Comparison of ENCODE assay signal across 8 cellular contexts in genomic region chr5:72956324-72957140, GRCh38. TPM values are rescaled to one million over a fixed set of nuclear protein-coding genes. Genes with fewer than 3 reads are reported as not detected.
DNase-seq lines count a peak whose midpoint lies in the region; ATAC-seq and TF ChIP-seq lines count a peak whose summit lies in the region.

No MANE protein-coding gene starts in this region.

- peaks cover 17% of the 10 kb centered on the region for H3K4me1 ChIP-seq in CD4-positive, CD25-positive, alpha-beta regulatory T cell (ENCODE audit: control insufficient read depth, insufficient read depth, low read length, poor library complexity, severe bottlenecking)
- no peaks in the 10 kb centered on the region for H3K4me1 ChIP-seq in urinary bladder (ENCODE audit: insufficient read depth)

- DNase-seq in CD4-positive, CD25-positive, alpha-beta regulatory T cell, result peak; percentile 2 to 31 (median 19)
- DNase-seq in GM19238 (ENCODE audit: insufficient read length, low spot score) (peak; percentile 11), NOMO-1 treated with dmso at 0.1 percent for 144 hours (lab: John Stamatoyannopoulos, UW; ENCODE audit: unreplicated experiment) (peak; percentile 22), activated gamma-delta T cell (lab: John Stamatoyannopoulos, UW) (peak; percentile 29), foreskin fibroblast (peak; percentile 33 to 69), nephron progenitor cell (peak; percentile 69)

- peak overlapping the region; percentile 83 to 92 (median 87) for H3K4me3 Mint-ChIP-seq in CD4-positive, CD25-positive, alpha-beta regulatory T cell
- peak overlapping the region; percentile 96 for H3K4me3 Mint-ChIP-seq in nephron progenitor cell

- peaks cover 34% of the 10 kb centered on the region for H3K27me3 ChIP-seq in CD4-positive, CD25-positive, alpha-beta regulatory T cell (ENCODE audit: control insufficient read depth, insufficient read depth, low read length)

- peaks cover 68% of the 10 kb centered on the region for H3K27me3 Mint-ChIP-seq in CD4-positive, CD25-positive, alpha-beta regulatory T cell
- peaks cover 3% of the 10 kb centered on the region for H3K27me3 Mint-ChIP-seq in nephron progenitor cell (ENCODE audit: low read depth, poor library complexity)

- under 1% methylated on average over 51 of the region's 51 CpGs for WGBS in urinary bladder

- H3K4me3 ChIP-seq in CD4-positive, CD25-positive, alpha-beta regulatory T cell (ENCODE audit: low read depth, low read length), result peak overlapping the region; percentile 53
- H3K4me3 ChIP-seq in foreskin fibroblast (ENCODE audit: low read depth in 1 of 2, low read length in 2 of 2), result peak overlapping the region; percentile 70 to 75
- peak overlapping the region; percentile 87 for H3K4me3 ChIP-seq in urinary bladder (ENCODE audit: low read depth, low read length)

- no peaks in the 10 kb centered on the region for H3K36me3 Mint-ChIP-seq in CD4-positive, CD25-positive, alpha-beta regulatory T cell
- H3K36me3 Mint-ChIP-seq in nephron progenitor cell (ENCODE audit: low read depth), result peaks cover 5% of the 10 kb centered on the region

- peak overlapping the region; percentile 12 to 86 (median 68) for H3K27ac Mint-ChIP-seq in CD4-positive, CD25-positive, alpha-beta regulatory T cell
- peak overlapping the region; percentile 94 for H3K27ac Mint-ChIP-seq in nephron progenitor cell

- no peaks in the 10 kb centered on the region for H3K36me3 ChIP-seq in CD4-positive, CD25-positive, alpha-beta regulatory T cell (ENCODE audit: control insufficient read depth, insufficient read depth, low read length)
- H3K36me3 ChIP-seq in urinary bladder (ENCODE audit: insufficient read depth), result no peaks in the 10 kb centered on the region

- peaks cover 0 to 3% (median 0%) of the 10 kb centered on the region in 7 donors for H3K9me3 Mint-ChIP-seq in CD4-positive, CD25-positive, alpha-beta regulatory T cell
- no peaks in the 10 kb centered on the region for H3K9me3 Mint-ChIP-seq in nephron progenitor cell

- no peaks in the 10 kb centered on the region for H3K9me3 ChIP-seq in CD4-positive, CD25-positive, alpha-beta regulatory T cell (ENCODE audit: control insufficient read depth in 2 of 2, low read length in 2 of 2)

- peaks cover 0 to 24% (median 14%) of the 10 kb centered on the region in 4 donors for H3K4me1 Mint-ChIP-seq in CD4-positive, CD25-positive, alpha-beta regulatory T cell
- peaks cover 42% of the 10 kb centered on the region for H3K4me1 Mint-ChIP-seq in nephron progenitor cell

- H3K27ac ChIP-seq in CD4-positive, CD25-positive, alpha-beta regulatory T cell (ENCODE audit: insufficient read depth, low read length, poor library complexity, severe bottlenecking), result no peak overlapping the region
- H3K27ac ChIP-seq in urinary bladder (ENCODE audit: low read depth), result peak overlapping the region; percentile 96

- TF ChIP-seq CTCF in foreskin fibroblast (IDR thresholded peaks at IDR 0.05; ENCODE audit: low read depth, low read length) (no peak), nephron progenitor cell (IDR thresholded peaks at IDR 0.05) (no peak)

- peak; percentile 6 to 10 for ATAC-seq in CD4-positive, CD25-positive, alpha-beta regulatory T cell (ENCODE audit: low read depth in 2 of 2)
- peak; percentile 50 for ATAC-seq in HG03354 (IDR thresholded peaks at IDR 0.05; ENCODE audit: poor library complexity, severe bottlenecking, unreplicated experiment)

RNA-seq across cellular contexts. Expression of gene FCHO2, which starts 0.7 kb away (rescaled TPM):
- 2.2 TPM for total RNA-seq in CD4-positive, CD25-positive, alpha-beta regulatory T cell
- under 1 TPM; 0.52 to 0.93 (median 0.80) TPM for polyA plus RNA-seq in CD4-positive, CD25-positive, alpha-beta regulatory T cell
- 55.5 TPM for total RNA-seq in urinary bladder
- 14.5 TPM for polyA plus RNA-seq in urinary bladder

Comparison
In these comparisons a context has a peak if more than half of its experiments do, and no peak if none do; other contexts are left out.
1. DNase-seq: peak in every context shown above with its lines; median percentile 69 in nephron progenitor cell; 51 in foreskin fibroblast; 29 in activated gamma-delta T cell; 22 in NOMO-1 treated with dmso at 0.1 percent for 144 hours; 19 in CD4-positive, CD25-positive, alpha-beta regulatory T cell; 11 in GM19238.
2. RNA of gene FCHO2, which starts 0.7 kb away (total RNA-seq): 55.5 TPM in urinary bladder (single experiment); 2.2 TPM in CD4-positive, CD25-positive, alpha-beta regulatory T cell (single experiment); every median in the first group is over 10 times any median in the second.
3. Peak in every context shown above with its lines, with median percentiles within 50 percentile points of each other: H3K4me3 ChIP-seq.